Comparison of ENCODE assay signal across 27 cellular contexts in genomic region chr5:117604845-117605244, GRCh38.
"Had no signal": no experiment of that assay in that cellular context is flagged by ENCODE, and none has a peak within 500 bp of the region (broad histone marks: within the 10 kb centered on the region; RNA-seq: fewer than 3 reads in every experiment).

No MANE protein-coding gene starts in this region.

- H3K36me3 ChIP-seq: neural progenitor cell, ovary, spleen, thoracic aorta, thyroid gland, tibial nerve, upper lobe of left lung, vagina had no signal

- H3K4me1 ChIP-seq: neural progenitor cell, parathyroid adenoma, psoas muscle, spleen, thyroid gland, tibial nerve, upper lobe of left lung, vagina had no signal

- H3K27me3 ChIP-seq: neural progenitor cell, ovary, spleen, thyroid gland, tibial nerve, upper lobe of left lung, vagina had no signal

- DNase-seq: natural killer cell; occipital lobe; ovary; posterior cingulate gyrus; psoas muscle; right cardiac atrium; spleen; stimulated activated CD4-positive, alpha-beta T cell treated with anti-CD3 and anti-CD28 coated beads, Interleukin-12 subunit alpha, Interleukin-12 subunit beta, amount 100 ng/mL, for 4 hours; stimulated activated CD4-positive, alpha-beta T cell treated with anti-CD3 and anti-CD28 coated beads, Interleukin-1b, Interleukin-23, amount 100 ng/mL, for 48 hours; stimulated activated CD4-positive, alpha-beta T cell treated with anti-CD3 and anti-CD28 coated beads, Interleukin-4, amount 100 ng/mL, for 1 hour; stimulated activated CD4-positive, alpha-beta T cell treated with anti-CD3 and anti-CD28 coated beads, Interleukin-4, amount 100 ng/mL, for 4 hours; stimulated activated CD8-positive, alpha-beta memory T cell treated with anti-CD3 and anti-CD28 coated beads, Interleukin-4, amount 100 ng/mL, for 48 hours; stimulated activated naive CD4-positive, alpha-beta T cell; stimulated activated naive CD8-positive, alpha-beta T cell treated with anti-CD3 and anti-CD28 coated beads, Interleukin-15, amount 100 ng/mL, for 72 hours; stimulated activated naive CD8-positive, alpha-beta T cell treated with anti-CD3 and anti-CD28 coated beads, Interleukin-15, Interleukin-2, amounts not matched to agents 100 U/mL and 50 U/mL, for 24 hours; thyroid gland; trophoblast cell; upper lobe of left lung had no signal

- H3K9me3 ChIP-seq: ovary, psoas muscle, thoracic aorta, thyroid gland, upper lobe of left lung, vagina had no signal

- H3K27ac ChIP-seq: neural progenitor cell, ovary, parathyroid adenoma, psoas muscle, skin epidermis, spleen, thoracic aorta, thyroid gland, tibial nerve, upper lobe of left lung, vagina had no signal

- ATAC-seq: natural killer cell; psoas muscle; right cardiac atrium; sciatic nerve; stimulated activated memory B cell treated with anti-CD40 and anti-IgM and Interleukin-4, amounts not matched to agents 10 μg/mL and 1 μg/mL and 100 μg/mL, for 72 hours; stimulated activated naive CD8-positive, alpha-beta T cell treated with anti-CD3 and anti-CD28 coated beads, Interleukin-15, amount 100 ng/mL, for 72 hours; stimulated activated naive CD8-positive, alpha-beta T cell treated with anti-CD3 and anti-CD28 coated beads, Interleukin-15, Interleukin-2, amounts not matched to agents 100 U/mL and 50 U/mL, for 24 hours had no signal

- H3K4me3 ChIP-seq: neural progenitor cell, ovary, psoas muscle, skin epidermis, smooth muscle cell, spleen, thoracic aorta, thyroid gland, tibial nerve, upper lobe of left lung, vagina had no signal
